ENCODE assay signal across 1 cellular context in genomic region chr20:50467618-50468373, GRCh38.
TF ChIP-seq lines count a peak whose summit lies in the region.

No MANE protein-coding gene starts in this region.

TF ChIP-seq in HepG2, 621 proteins besides CTCF, POLR2A, EP300 and RAD21 (continued from another document):
- TF ChIP-seq, protein P1, sequence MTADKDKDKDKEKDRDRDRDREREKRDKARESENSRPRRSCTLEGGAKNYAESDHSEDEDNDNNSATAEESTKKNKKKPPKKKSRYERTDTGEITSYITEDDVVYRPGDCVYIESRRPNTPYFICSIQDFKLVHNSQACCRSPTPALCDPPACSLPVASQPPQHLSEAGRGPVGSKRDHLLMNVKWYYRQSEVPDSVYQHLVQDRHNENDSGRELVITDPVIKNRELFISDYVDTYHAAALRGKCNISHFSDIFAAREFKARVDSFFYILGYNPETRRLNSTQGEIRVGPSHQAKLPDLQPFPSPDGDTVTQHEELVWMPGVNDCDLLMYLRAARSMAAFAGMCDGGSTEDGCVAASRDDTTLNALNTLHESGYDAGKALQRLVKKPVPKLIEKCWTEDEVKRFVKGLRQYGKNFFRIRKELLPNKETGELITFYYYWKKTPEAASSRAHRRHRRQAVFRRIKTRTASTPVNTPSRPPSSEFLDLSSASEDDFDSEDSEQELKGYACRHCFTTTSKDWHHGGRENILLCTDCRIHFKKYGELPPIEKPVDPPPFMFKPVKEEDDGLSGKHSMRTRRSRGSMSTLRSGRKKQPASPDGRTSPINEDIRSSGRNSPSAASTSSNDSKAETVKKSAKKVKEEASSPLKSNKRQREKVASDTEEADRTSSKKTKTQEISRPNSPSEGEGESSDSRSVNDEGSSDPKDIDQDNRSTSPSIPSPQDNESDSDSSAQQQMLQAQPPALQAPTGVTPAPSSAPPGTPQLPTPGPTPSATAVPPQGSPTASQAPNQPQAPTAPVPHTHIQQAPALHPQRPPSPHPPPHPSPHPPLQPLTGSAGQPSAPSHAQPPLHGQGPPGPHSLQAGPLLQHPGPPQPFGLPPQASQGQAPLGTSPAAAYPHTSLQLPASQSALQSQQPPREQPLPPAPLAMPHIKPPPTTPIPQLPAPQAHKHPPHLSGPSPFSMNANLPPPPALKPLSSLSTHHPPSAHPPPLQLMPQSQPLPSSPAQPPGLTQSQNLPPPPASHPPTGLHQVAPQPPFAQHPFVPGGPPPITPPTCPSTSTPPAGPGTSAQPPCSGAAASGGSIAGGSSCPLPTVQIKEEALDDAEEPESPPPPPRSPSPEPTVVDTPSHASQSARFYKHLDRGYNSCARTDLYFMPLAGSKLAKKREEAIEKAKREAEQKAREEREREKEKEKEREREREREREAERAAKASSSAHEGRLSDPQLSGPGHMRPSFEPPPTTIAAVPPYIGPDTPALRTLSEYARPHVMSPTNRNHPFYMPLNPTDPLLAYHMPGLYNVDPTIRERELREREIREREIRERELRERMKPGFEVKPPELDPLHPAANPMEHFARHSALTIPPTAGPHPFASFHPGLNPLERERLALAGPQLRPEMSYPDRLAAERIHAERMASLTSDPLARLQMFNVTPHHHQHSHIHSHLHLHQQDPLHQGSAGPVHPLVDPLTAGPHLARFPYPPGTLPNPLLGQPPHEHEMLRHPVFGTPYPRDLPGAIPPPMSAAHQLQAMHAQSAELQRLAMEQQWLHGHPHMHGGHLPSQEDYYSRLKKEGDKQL (CRISPR knock-in tag; IDR thresholded peaks at IDR 0.05; ENCODE audit: low read depth), result no peak
- TF ChIP-seq ARID2 (CRISPR knock-in tag; IDR thresholded peaks at IDR 0.05; ENCODE audit: borderline replicate concordance), result no peak
- TF ChIP-seq FLYWCH1 (CRISPR knock-in tag; IDR thresholded peaks at IDR 0.05), result no peak
- no peak for TF ChIP-seq TSC22D2 (CRISPR knock-in tag; IDR thresholded peaks at IDR 0.05; ENCODE audit: borderline replicate concordance)
- TF ChIP-seq NFYC (CRISPR knock-in tag; IDR thresholded peaks at IDR 0.05), result peak; percentile 95
- peak; percentile 81 for TF ChIP-seq ZNF121 (CRISPR knock-in tag; IDR thresholded peaks at IDR 0.05)
- TF ChIP-seq, protein P2, sequence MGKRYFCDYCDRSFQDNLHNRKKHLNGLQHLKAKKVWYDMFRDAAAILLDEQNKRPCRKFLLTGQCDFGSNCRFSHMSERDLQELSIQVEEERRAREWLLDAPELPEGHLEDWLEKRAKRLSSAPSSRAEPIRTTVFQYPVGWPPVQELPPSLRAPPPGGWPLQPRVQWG (CRISPR knock-in tag; IDR thresholded peaks at IDR 0.05; ENCODE audit: borderline replicate concordance, low read depth), result no peak
- TF ChIP-seq RAD51 (IDR thresholded peaks at IDR 0.05; ENCODE audit: borderline replicate concordance), result peak; percentile 64
- no peak for TF ChIP-seq EED (CRISPR knock-in tag; IDR thresholded peaks at IDR 0.05)
- TF ChIP-seq HMGXB3 (CRISPR knock-in tag; IDR thresholded peaks at IDR 0.05; ENCODE audit: borderline replicate concordance), result peak; percentile 94
- peak; percentile 30; the same call in 1 of the 2 replicates for TF ChIP-seq HOXA3 (CRISPR knock-in tag; IDR thresholded peaks at IDR 0.05)
- TF ChIP-seq TBP (CRISPR knock-in tag; IDR thresholded peaks at IDR 0.05), result no peak
- TF ChIP-seq CREM (IDR thresholded peaks at IDR 0.05), result peak; percentile 59; the same call in 1 of the 2 replicates
- no peak for TF ChIP-seq CREM (CRISPR knock-in tag; IDR thresholded peaks at IDR 0.05)
- no peak for TF ChIP-seq MBNL3 (CRISPR knock-in tag; conservative IDR thresholded peaks at IDR 0.05)
- no peak for TF ChIP-seq HINFP (CRISPR knock-in tag; IDR thresholded peaks at IDR 0.05; ENCODE audit: low read depth)
- TF ChIP-seq ZNF558 (CRISPR knock-in tag; IDR thresholded peaks at IDR 0.05; ENCODE audit: borderline replicate concordance), result no peak
- TF ChIP-seq, protein P3, sequence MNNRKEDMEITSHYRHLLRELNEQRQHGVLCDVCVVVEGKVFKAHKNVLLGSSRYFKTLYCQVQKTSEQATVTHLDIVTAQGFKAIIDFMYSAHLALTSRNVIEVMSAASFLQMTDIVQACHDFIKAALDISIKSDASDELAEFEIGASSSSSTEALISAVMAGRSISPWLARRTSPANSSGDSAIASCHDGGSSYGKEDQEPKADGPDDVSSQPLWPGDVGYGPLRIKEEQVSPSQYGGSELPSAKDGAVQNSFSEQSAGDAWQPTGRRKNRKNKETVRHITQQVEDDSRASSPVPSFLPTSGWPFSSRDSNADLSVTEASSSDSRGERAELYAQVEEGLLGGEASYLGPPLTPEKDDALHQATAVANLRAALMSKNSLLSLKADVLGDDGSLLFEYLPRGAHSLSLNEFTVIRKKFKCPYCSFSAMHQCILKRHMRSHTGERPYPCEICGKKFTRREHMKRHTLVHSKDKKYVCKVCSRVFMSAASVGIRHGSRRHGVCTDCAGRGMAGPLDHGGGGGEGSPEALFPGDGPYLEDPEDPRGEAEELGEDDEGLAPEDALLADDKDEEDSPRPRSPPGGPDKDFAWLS (CRISPR knock-in tag; IDR thresholded peaks at IDR 0.05; ENCODE audit: borderline replicate concordance), result 0 out of 2 replicates have a peak, but pooled peaks have one; percentile 77
- no peak for TF ChIP-seq SIN3A (IDR thresholded peaks at IDR 0.05; ENCODE audit: borderline replicate concordance, low read depth, low read length)
- no peak for TF ChIP-seq ZNF263 (CRISPR knock-in tag; IDR thresholded peaks at IDR 0.05)
- no peak for TF ChIP-seq IKZF1 (IDR thresholded peaks at IDR 0.05)
- TF ChIP-seq, protein P4, sequence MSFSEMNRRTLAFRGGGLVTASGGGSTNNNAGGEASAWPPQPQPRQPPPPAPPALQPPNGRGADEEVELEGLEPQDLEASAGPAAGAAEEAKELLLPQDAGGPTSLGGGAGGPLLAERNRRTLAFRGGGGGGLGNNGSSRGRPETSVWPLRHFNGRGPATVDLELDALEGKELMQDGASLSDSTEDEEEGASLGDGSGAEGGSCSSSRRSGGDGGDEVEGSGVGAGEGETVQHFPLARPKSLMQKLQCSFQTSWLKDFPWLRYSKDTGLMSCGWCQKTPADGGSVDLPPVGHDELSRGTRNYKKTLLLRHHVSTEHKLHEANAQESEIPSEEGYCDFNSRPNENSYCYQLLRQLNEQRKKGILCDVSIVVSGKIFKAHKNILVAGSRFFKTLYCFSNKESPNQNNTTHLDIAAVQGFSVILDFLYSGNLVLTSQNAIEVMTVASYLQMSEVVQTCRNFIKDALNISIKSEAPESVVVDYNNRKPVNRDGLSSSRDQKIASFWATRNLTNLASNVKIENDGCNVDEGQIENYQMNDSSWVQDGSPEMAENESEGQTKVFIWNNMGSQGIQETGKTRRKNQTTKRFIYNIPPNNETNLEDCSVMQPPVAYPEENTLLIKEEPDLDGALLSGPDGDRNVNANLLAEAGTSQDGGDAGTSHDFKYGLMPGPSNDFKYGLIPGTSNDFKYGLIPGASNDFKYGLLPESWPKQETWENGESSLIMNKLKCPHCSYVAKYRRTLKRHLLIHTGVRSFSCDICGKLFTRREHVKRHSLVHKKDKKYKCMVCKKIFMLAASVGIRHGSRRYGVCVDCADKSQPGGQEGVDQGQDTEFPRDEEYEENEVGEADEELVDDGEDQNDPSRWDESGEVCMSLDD (CRISPR knock-in tag; IDR thresholded peaks at IDR 0.05; ENCODE audit: borderline replicate concordance), result 0 out of 2 replicates have a peak, but pooled peaks have one; percentile 20
- TF ChIP-seq ZFP82 (CRISPR knock-in tag; IDR thresholded peaks at IDR 0.05; ENCODE audit: borderline replicate concordance), result no peak
- peak; percentile 64 for TF ChIP-seq ELF1 (CRISPR knock-in tag; IDR thresholded peaks at IDR 0.05)
- no peak for TF ChIP-seq DR1 (CRISPR knock-in tag; IDR thresholded peaks at IDR 0.05)
- TF ChIP-seq ZNF788 (CRISPR knock-in tag; IDR thresholded peaks at IDR 0.05; ENCODE audit: borderline replicate concordance), result no peak
- 0 out of 2 replicates have a peak, but pooled peaks have one; percentile 31 for TF ChIP-seq ZNF317 (CRISPR knock-in tag; IDR thresholded peaks at IDR 0.05)
- no peak for TF ChIP-seq MAZ (IDR thresholded peaks at IDR 0.05; ENCODE audit: borderline replicate concordance, low read depth, low read length)
- TF ChIP-seq MAZ (CRISPR knock-in tag; IDR thresholded peaks at IDR 0.05; ENCODE audit: low read depth), result no peak
